In genomic region chr4:78688385-78688784, GRCh38 we compare ENCODE assay signal across 24 cellular contexts.
DNase-seq lines count a peak whose midpoint lies in the region; ATAC-seq, FAIRE-seq and TF ChIP-seq lines count a peak whose summit lies in the region.
"Had no signal": no experiment of that assay in that cellular context is flagged by ENCODE, and none has a peak within 500 bp of the region (broad histone marks: within the 10 kb centered on the region; RNA-seq: fewer than 3 reads in every experiment).

No MANE protein-coding gene starts in this region.

- DNase-seq in COLO829 (ENCODE audit: low spot score) (peak; percentile 25), PC-3 (peak; percentile 13), choroid plexus epithelial cell (ENCODE audit: low read depth) (peak; percentile 38), keratinocyte (ENCODE audit: low read depth, low spot score) (no peak), NCI-H2227 (lab: John Stamatoyannopoulos, UW; ENCODE audit: unreplicated experiment) (no peak), NCI-H1694 (lab: John Stamatoyannopoulos, UW) (no peak)
- DNase-seq in activated T-cell treated with anti-CD3 and anti-CD28 coated beads, Interleukin-2, amount 50 U/mL, for 4 hours = no peak
- DNase-seq: CD8-positive, alpha-beta T cell; GOT3; IMR-90; Kasumi-1; MM.1S; NCI-H1092; NCI-H146; NCI-H2081 treated with DMSO at 0.1 percent for 48 hours; NCI-H774; OCI-M1; SIG-M5 had no signal

- no peak for TF ChIP-seq CTCF in PC-3 (conservative IDR thresholded peaks at IDR 0.05; ENCODE audit: low read depth, low read length)
- no peak for TF ChIP-seq CTCF in choroid plexus epithelial cell (conservative IDR thresholded peaks at IDR 0.05; ENCODE audit: low read depth, low read length)
- TF ChIP-seq CTCF in keratinocyte (optimal IDR thresholded peaks at IDR 0.05 in 1 of 3, IDR thresholded peaks at IDR 0.05 in 1 of 3, conservative IDR thresholded peaks at IDR 0.05 in 1 of 3; ENCODE audit: extremely low read depth in 1 of 3, insufficient read depth in 2 of 3, low read length in 3 of 3) = no peak

- H3K4me2 ChIP-seq in PC-3 (ENCODE audit: low read length) (0 out of 2 replicates have a peak overlapping the region, but pooled peaks have one; percentile 4), keratinocyte (ENCODE audit: control insufficient read depth, extremely low read depth, insufficient read depth, low read depth, low read length) (peak overlapping the region; percentile 31)
- H3K4me2 ChIP-seq: BLaER1 treated with 17β-estradiol and CSF1 and Interleukin-3, amounts not matched to agents 10 nM and 100 nM had no signal

- H3F3A ChIP-seq in PC-3 (ENCODE audit: low read length, unreplicated experiment) = no peaks in the 10 kb centered on the region

- CTCF ChIA-PET in PC-3 (lab: Charles Lee) = no interaction called here

- no peaks in the 10 kb centered on the region for H3K27me3 ChIP-seq in PC-3 (ENCODE audit: low read length)
- H3K27me3 ChIP-seq in keratinocyte (ENCODE audit: control insufficient read depth, extremely low read depth, insufficient read depth, low read length) = no peaks in the 10 kb centered on the region
- H3K27me3 ChIP-seq: BLaER1 treated with 17β-estradiol and CSF1 and Interleukin-3, amounts not matched to agents 10 nM and 100 nM had no signal

- H3K79me2 ChIP-seq in PC-3 (ENCODE audit: low read length) (no peaks in the 10 kb centered on the region), keratinocyte (ENCODE audit: control insufficient read depth, insufficient read depth, low read length) (no peaks in the 10 kb centered on the region)

- H3K36me3 ChIP-seq in PC-3 (ENCODE audit: low read depth, low read length) = no peaks in the 10 kb centered on the region
- H3K36me3 ChIP-seq in keratinocyte (ENCODE audit: control insufficient read depth in 2 of 2, extremely low read depth in 1 of 2, insufficient read depth in 2 of 2, low read length in 2 of 2) = no peaks in the 10 kb centered on the region
- H3K36me3 ChIP-seq: BLaER1 treated with 17β-estradiol and CSF1 and Interleukin-3, amounts not matched to agents 10 nM and 100 nM had no signal

- FAIRE-seq in keratinocyte (lab: Jason Lieb, UNC) = no peak
- FAIRE-seq: A204.1, D721Med, HTR-8/SVneo had no signal

- POLR2A ChIA-PET in PC-3 (lab: Charles Lee; ENCODE audit: unreplicated experiment) = no interaction called here

- H3K4me3 Mint-ChIP-seq in activated T-cell treated with anti-CD3 and anti-CD28 coated beads, Interleukin-2, amount 50 U/mL, for 4 hours = no peak overlapping the region
- H3K4me3 Mint-ChIP-seq: CD8-positive, alpha-beta T cell had no signal

- H3K4me3 ChIP-seq in PC-3 (ENCODE audit: low read length) (no peak overlapping the region), choroid plexus epithelial cell (ENCODE audit: low read depth, low read length) (no peak overlapping the region), keratinocyte (ENCODE audit: control insufficient read depth in 2 of 3, extremely low read depth in 1 of 3, insufficient read depth in 2 of 3, low read depth in 1 of 3, low read length in 3 of 3) (no peak overlapping the region)
- H3K4me3 ChIP-seq: BLaER1 treated with 17β-estradiol and CSF1 and Interleukin-3, amounts not matched to agents 10 nM and 100 nM had no signal

- no peaks in the 10 kb centered on the region for H3K9me2 ChIP-seq in PC-3 (replicated peaks; ENCODE audit: low read length)

- peaks cover 4% of the 10 kb centered on the region for H3K4me1 Mint-ChIP-seq in activated T-cell treated with anti-CD3 and anti-CD28 coated beads, Interleukin-2, amount 50 U/mL, for 4 hours (ENCODE audit: low read depth)

- peaks cover 7% of the 10 kb centered on the region for H3K4me1 ChIP-seq in PC-3 (ENCODE audit: insufficient read depth, low read length)
- H3K4me1 ChIP-seq in keratinocyte (ENCODE audit: control insufficient read depth, extremely low read depth, insufficient read depth, low read length) = peaks cover 17% of the 10 kb centered on the region

- no TSS peak for BruUV-seq in PC-3 (replicated peaks; lab: Mats Ljungman, UMichigan)

- H3K36me3 Mint-ChIP-seq in activated T-cell treated with anti-CD3 and anti-CD28 coated beads, Interleukin-2, amount 50 U/mL, for 4 hours (ENCODE audit: insufficient read depth) = no peaks in the 10 kb centered on the region
- H3K36me3 Mint-ChIP-seq: CD8-positive, alpha-beta T cell had no signal

- H3K27ac ChIP-seq in PC-3 (ENCODE audit: low read length) = no peak overlapping the region
- no peak overlapping the region for H3K27ac ChIP-seq in keratinocyte (ENCODE audit: control insufficient read depth, insufficient read depth, low read length)
- H3K27ac ChIP-seq: BLaER1 treated with 17β-estradiol and CSF1 and Interleukin-3, amounts not matched to agents 10 nM and 100 nM had no signal

- H4K20me1 ChIP-seq in PC-3 (ENCODE audit: low read length) (no peaks in the 10 kb centered on the region), keratinocyte (ENCODE audit: control insufficient read depth, extremely low read depth, insufficient read depth, low read length) (no peaks in the 10 kb centered on the region)
- H4K20me1 ChIP-seq: BLaER1 treated with 17β-estradiol and CSF1 and Interleukin-3, amounts not matched to agents 10 nM and 100 nM had no signal

- intact Hi-C loops in PC-3 (cut with micrococcal nuclease) = no loop called here

- no peaks in the 10 kb centered on the region for H3K9me3 Mint-ChIP-seq in activated T-cell treated with anti-CD3 and anti-CD28 coated beads, Interleukin-2, amount 50 U/mL, for 4 hours
- H3K9me3 Mint-ChIP-seq: CD8-positive, alpha-beta T cell had no signal

- H3K9me3 ChIP-seq in PC-3 (ENCODE audit: low read length) (no peaks in the 10 kb centered on the region), keratinocyte (ENCODE audit: control insufficient read depth, low read depth, low read length) (no peaks in the 10 kb centered on the region)
- H3K9me3 ChIP-seq: BLaER1 treated with 17β-estradiol and CSF1 and Interleukin-3, amounts not matched to agents 10 nM and 100 nM had no signal

- H2AFZ ChIP-seq in PC-3 (ENCODE audit: low read length) (no peak overlapping the region), keratinocyte (ENCODE audit: control insufficient read depth, low read length) (no peak overlapping the region)

- H3K9ac ChIP-seq in PC-3 (ENCODE audit: low read length) = no peak overlapping the region
- H3K9ac ChIP-seq in keratinocyte (ENCODE audit: control insufficient read depth, extremely low read depth, insufficient read depth, low read length) = no peak overlapping the region
- H3K9ac ChIP-seq: BLaER1 treated with 17β-estradiol and CSF1 and Interleukin-3, amounts not matched to agents 10 nM and 100 nM had no signal

- no peaks in the 10 kb centered on the region for H3K27me3 Mint-ChIP-seq in activated T-cell treated with anti-CD3 and anti-CD28 coated beads, Interleukin-2, amount 50 U/mL, for 4 hours (ENCODE audit: low read depth)

- ATAC-seq in PC-3 (peak; percentile 24; the same call in 1 of the 2 replicates), GM18517 (IDR thresholded peaks at IDR 0.05; ENCODE audit: unreplicated experiment) (no peak)
- no peak for ATAC-seq in activated T-cell treated with anti-CD3 and anti-CD28 coated beads, Interleukin-2, amount 50 U/mL, for 4 hours
- ATAC-seq: CD8-positive, alpha-beta T cell; SK-N-SH treated with all-trans-retinoic acid at 6 μM for 48 hours had no signal

- dilution Hi-C loops in keratinocyte (cut with MboI; ENCODE audit: extremely low pct_ligation_motif_present, low sequenced_read_pairs) = no loop called here

- H3K9me1 ChIP-seq in keratinocyte (ENCODE audit: control insufficient read depth, extremely low read depth, insufficient read depth, low read length) = no peaks in the 10 kb centered on the region

Comparison
In these comparisons a context has a peak if more than half of its experiments do, and no peak if none do; other contexts are left out.
1. DNase-seq: peak in COLO829 (single experiment), PC-3 (single experiment) and choroid plexus epithelial cell (single experiment); none in keratinocyte (single experiment), NCI-H2227 (single experiment), activated T-cell treated with anti-CD3 and anti-CD28 coated beads, Interleukin-2, amount 50 U/mL, for 4 hours (single experiment) and NCI-H1694 (single experiment).